ENCODE assay signal across 17 cellular contexts in genomic region chr11:26779466-26779865, GRCh38. TPM values are rescaled to one million over a fixed set of nuclear protein-coding genes. Genes with fewer than 3 reads are reported as not detected.
DNase-seq lines count a peak whose midpoint lies in the region; TF ChIP-seq lines count a peak whose summit lies in the region.
"Had no signal": no experiment of that assay in that cellular context is flagged by ENCODE, and none has a peak within 500 bp of the region (broad histone marks: within the 10 kb centered on the region; RNA-seq: fewer than 3 reads in every experiment).

No MANE protein-coding gene starts in this region.

- H3K4me2 ChIP-seq in BLaER1 treated with 17β-estradiol and CSF1 and Interleukin-3, amounts not matched to agents 10 nM and 100 nM = peak overlapping the region in 6 of 11 experiments; percentile 57 to 74 (median 68); a peak in 11 of 22 replicates
- H3K4me2 ChIP-seq in OCI-LY7 (ENCODE audit: low read length) = 0 out of 2 replicates have a peak overlapping the region, but pooled peaks have one; percentile 58

- POLR2A ChIA-PET in OCI-LY7 (lab: Charles Lee) = interaction anchor here (1.1 kb wide), 1 partner anchor 19 kb away, joined by 3 read pairs; no protein-coding TSS in a partner anchor

- H3K27me3 ChIP-seq in BLaER1 treated with 17β-estradiol and CSF1 and Interleukin-3, amounts not matched to agents 10 nM and 100 nM = no peaks in the 10 kb centered on the region

- H3K4me3 ChIP-seq in BLaER1 treated with 17β-estradiol and CSF1 and Interleukin-3, amounts not matched to agents 10 nM and 100 nM = no peak overlapping the region
- H3K4me3 ChIP-seq in OCI-LY7 (ENCODE audit: low read depth, low read length, poor library complexity, severe bottlenecking) = no peak overlapping the region
- H3K4me3 ChIP-seq: HAP-1 had no signal

- no peaks in the 10 kb centered on the region for H4K20me1 ChIP-seq in BLaER1 treated with 17β-estradiol and CSF1 and Interleukin-3, amounts not matched to agents 10 nM and 100 nM
- no peaks in the 10 kb centered on the region for H4K20me1 ChIP-seq in OCI-LY7 (ENCODE audit: insufficient read depth, low read length)

- peaks cover 17 to 31% (median 27%) of the 10 kb centered on the region in 10 experiments for H3K4me1 ChIP-seq in BLaER1 treated with 17β-estradiol and CSF1 and Interleukin-3, amounts not matched to agents 10 nM and 100 nM
- peaks cover 30% of the 10 kb centered on the region for H3K4me1 ChIP-seq in OCI-LY7 (ENCODE audit: insufficient read depth, low read length, poor library complexity, severe bottlenecking)
- H3K4me1 ChIP-seq: HAP-1 had no signal

- H3K9ac ChIP-seq in BLaER1 treated with 17β-estradiol and CSF1 and Interleukin-3, amounts not matched to agents 10 nM and 100 nM = no peak overlapping the region

- H3K9me2 ChIP-seq in OCI-LY7 (ENCODE audit: insufficient read depth, low read length) = no peaks in the 10 kb centered on the region

- peak overlapping the region; percentile 62; the same call in 1 of the 2 replicates for H2AFZ ChIP-seq in OCI-LY7 (ENCODE audit: low read length)

- TF ChIP-seq CTCF in OCI-LY7 (conservative IDR thresholded peaks at IDR 0.05; ENCODE audit: low read length) = no peak
- no peak for TF ChIP-seq CTCF in VCaP (conservative IDR thresholded peaks at IDR 0.05)

- no peak overlapping the region for H3K27ac ChIP-seq in BLaER1 treated with 17β-estradiol and CSF1 and Interleukin-3, amounts not matched to agents 10 nM and 100 nM
- no peak overlapping the region for H3K27ac ChIP-seq in OCI-LY7 (ENCODE audit: low read depth, low read length, poor library complexity, severe bottlenecking)
- H3K27ac ChIP-seq in VCaP = peak overlapping the region; percentile 43

- H3K79me2 ChIP-seq in OCI-LY7 (ENCODE audit: insufficient read depth, low read depth, low read length) = no peaks in the 10 kb centered on the region

- DNase-seq in OCI-LY7 (ENCODE audit: low spot score) (no peak), fibroblast of peridontal ligament (ENCODE audit: extremely low read depth) (peak; percentile 18), NCI-H1105 (lab: John Stamatoyannopoulos, UW) (no peak), DMS153 treated with DMSO at 0.1 percent for 48 hours (lab: John Stamatoyannopoulos, UW; ENCODE audit: unreplicated experiment) (no peak)
- DNase-seq in NK-92 treated with Interleukin-12 subunit alpha and Interleukin-12 subunit beta, amount 100 ng/mL, for 24 hours (lab: John Stamatoyannopoulos, UW) = no peak
- DNase-seq: 8988T; AML-193; C1 segment of cervical spinal cord; Calu3; CD4-positive, alpha-beta T cell; DMS 273 treated with DMSO at 0.1 percent for 48 hours; DMS79; EL had no signal

- H3K9me3 ChIP-seq in BLaER1 treated with 17β-estradiol and CSF1 and Interleukin-3, amounts not matched to agents 10 nM and 100 nM (replicated peaks in 1 of 11) = peaks cover 13 to 17% (median 15%) of the 10 kb centered on the region in 11 experiments
- peaks cover 13% of the 10 kb centered on the region; the same call in 1 of the 2 replicates for H3K9me3 ChIP-seq in OCI-LY7 (ENCODE audit: low read length)
- H3K9me3 ChIP-seq: HAP-1 had no signal

- intact Hi-C loops in OCI-LY7 (cut with micrococcal nuclease; ENCODE audit: unreplicated experiment) = loop anchor here (5.0 kb wide), 1 partner anchor 133 kb away; no protein-coding TSS in a partner anchor

- BruUV-seq in OCI-LY7 (replicated peaks; lab: Mats Ljungman, UMichigan) = no TSS peak

- CTCF ChIA-PET in OCI-LY7 (lab: Charles Lee; ENCODE audit: unreplicated experiment) = no interaction called here

- H3K36me3 ChIP-seq in BLaER1 treated with 17β-estradiol and CSF1 and Interleukin-3, amounts not matched to agents 10 nM and 100 nM = peaks cover 0 to 6% (median 0%) of the 10 kb centered on the region in 11 experiments; a peak in 1 of 22 replicates
- H3K36me3 ChIP-seq in OCI-LY7 (ENCODE audit: insufficient read depth, low read length) = no peaks in the 10 kb centered on the region
- H3K36me3 ChIP-seq: HAP-1 had no signal

RNA-seq across cellular contexts. Expression of gene SLC5A12, which starts 57.6 kb away (rescaled TPM):
- total RNA-seq in OCI-LY7 (2014; rRNA removed; shearing (Covaris generic)) = not detected in 2 replicates
- total RNA-seq in OCI-LY7 (2022) = not detected in 2 replicates
- total RNA-seq: Calu3; CD4-positive, alpha-beta T cell; HT-29 had no signal
